9 cellular contexts compared by ENCODE assay signal in genomic region chr3:16482194-16482769, GRCh38. TPM values are rescaled to one million over a fixed set of nuclear protein-coding genes. Genes with fewer than 3 reads are reported as not detected.
DNase-seq lines count a peak whose midpoint lies in the region; ATAC-seq, FAIRE-seq and TF ChIP-seq lines count a peak whose summit lies in the region.
"Had no signal": no experiment of that assay in that cellular context is flagged by ENCODE, and none has a peak within 500 bp of the region (broad histone marks: within the 10 kb centered on the region; RNA-seq: fewer than 3 reads in every experiment).

No MANE protein-coding gene starts in this region.

- H3K79me2 ChIP-seq in GM23338 (replicated peaks; ENCODE audit: insufficient read depth) (no peaks in the 10 kb centered on the region), OCI-LY1 (ENCODE audit: insufficient read depth, low read length) (peaks cover 100% of the 10 kb centered on the region)

- peak overlapping the region; percentile 37; the same call in 1 of the 2 replicates for H3K9ac ChIP-seq in OCI-LY1 (ENCODE audit: low read length)
- H3K9ac ChIP-seq: KMS-11 had no signal

- H4K20me1 ChIP-seq in GM23338 (replicated peaks; ENCODE audit: insufficient read depth), result no peaks in the 10 kb centered on the region
- no peaks in the 10 kb centered on the region for H4K20me1 ChIP-seq in OCI-LY1 (ENCODE audit: insufficient read depth, low read length)

- no peak overlapping the region for H3K4me3 ChIP-seq in GM23338
- H3K4me3 ChIP-seq in OCI-LY1 (ENCODE audit: low read depth, low read length, poor library complexity, severe bottlenecking), result peak overlapping the region; percentile 36
- peak overlapping the region; percentile 10 for H3K4me3 ChIP-seq in naive thymus-derived CD4-positive, alpha-beta T cell (ENCODE audit: low read length)

- H3K4me3 Mint-ChIP-seq in GM23338 (no peak overlapping the region), progenitor cell of endocrine pancreas (ENCODE audit: low read depth) (no peak overlapping the region)
- peak overlapping the region; percentile 61 to 90 (median 76) for H3K4me3 Mint-ChIP-seq in naive thymus-derived CD4-positive, alpha-beta T cell

- H3K27me3 ChIP-seq in GM23338 (ENCODE audit: insufficient read depth) (no peaks in the 10 kb centered on the region), OCI-LY1 (ENCODE audit: insufficient read depth, low read length) (no peaks in the 10 kb centered on the region)
- H3K27me3 ChIP-seq in naive thymus-derived CD4-positive, alpha-beta T cell (ENCODE audit: control insufficient read depth in 2 of 2, insufficient read depth in 2 of 2, low read length in 2 of 2), result no peaks in the 10 kb centered on the region

- H3K27ac Mint-ChIP-seq in GM23338 (no peak overlapping the region), progenitor cell of endocrine pancreas (no peak overlapping the region)
- peak overlapping the region; percentile 80 to 99 (median 91) for H3K27ac Mint-ChIP-seq in naive thymus-derived CD4-positive, alpha-beta T cell

- DNase-seq in GM23338 (ENCODE audit: low spot score) (no peak), progenitor cell of endocrine pancreas (ENCODE audit: low spot score, unreplicated experiment) (no peak), T-helper 9 cell (no peak), RCC 7860 (ENCODE audit: low spot score) (no peak)
- no peak for DNase-seq in naive thymus-derived CD4-positive, alpha-beta T cell

- H3K9me3 ChIP-seq in OCI-LY1 (ENCODE audit: low read length), result no peaks in the 10 kb centered on the region
- H3K9me3 ChIP-seq in naive thymus-derived CD4-positive, alpha-beta T cell (ENCODE audit: control insufficient read depth in 2 of 3, low read length in 3 of 3), result no peaks in the 10 kb centered on the region

- H3K4me1 ChIP-seq in GM23338 (ENCODE audit: insufficient read depth), result peaks cover 38% of the 10 kb centered on the region
- peaks cover 70% of the 10 kb centered on the region for H3K4me1 ChIP-seq in OCI-LY1 (ENCODE audit: insufficient read depth, low read length, severe bottlenecking)
- H3K4me1 ChIP-seq in naive thymus-derived CD4-positive, alpha-beta T cell (ENCODE audit: control insufficient read depth in 2 of 2, insufficient read depth in 2 of 2, low read length in 2 of 2), result peaks cover 28 to 64% of the 10 kb centered on the region in 2 donors

- H2AFZ ChIP-seq in GM23338, result no peak overlapping the region
- no peak overlapping the region for H2AFZ ChIP-seq in OCI-LY1 (ENCODE audit: low read length)

- POLR2A ChIA-PET in naive thymus-derived CD4-positive, alpha-beta T cell (lab: Charles Lee), result interaction anchor here (0.7 to 4.4 kb wide), 12 partner anchors 11 to 196 kb away, joined by 3 to 39 read pairs (median 5); partner anchors contain the start of gene RFTN1

- CTCF ChIA-PET in naive thymus-derived CD4-positive, alpha-beta T cell (lab: Charles Lee), result interaction anchor here (0.6 to 1.4 kb wide), 5 partner anchors 26 to 196 kb away, joined by 3 to 4 read pairs (median 3); no protein-coding TSS in a partner anchor

- peak; percentile 14 for ATAC-seq in GM18519 (IDR thresholded peaks at IDR 0.05; ENCODE audit: low FRiP score, unreplicated experiment)
- no peak for ATAC-seq in GM23338
- ATAC-seq in naive thymus-derived CD4-positive, alpha-beta T cell, result peak; percentile 49
- ATAC-seq in HG03457 (IDR thresholded peaks at IDR 0.05; ENCODE audit: unreplicated experiment), result no peak

- peak overlapping the region; percentile 18 for H3K4me2 ChIP-seq in GM23338
- H3K4me2 ChIP-seq in OCI-LY1 (ENCODE audit: low read length), result peak overlapping the region; percentile 49
- H3K4me2 ChIP-seq: KMS-11 had no signal

- no peaks in the 10 kb centered on the region for H3F3A ChIP-seq in GM23338 (replicated peaks; ENCODE audit: low read depth)
- H3F3A ChIP-seq in OCI-LY1 (ENCODE audit: insufficient read depth, low read length), result no peaks in the 10 kb centered on the region

- intact Hi-C loops in naive thymus-derived CD4-positive, alpha-beta T cell (cut with micrococcal nuclease), result loop anchor here (1.0 to 10.0 kb wide), 5 partner anchors 15 to 363 kb away; partner anchors contain the start of gene RFTN1 (in 1 of the 2)

- no peak for TF ChIP-seq CTCF in GM23338 (conservative IDR thresholded peaks at IDR 0.05; ENCODE audit: low read depth in 2 of 2)
- TF ChIP-seq CTCF in OCI-LY1 (IDR thresholded peaks at IDR 0.05; ENCODE audit: low read length), result no peak
- TF ChIP-seq CTCF in progenitor cell of endocrine pancreas (IDR thresholded peaks at IDR 0.05; ENCODE audit: unreplicated experiment), result no peak

- H3K36me3 ChIP-seq in GM23338 (ENCODE audit: insufficient read depth) (no peaks in the 10 kb centered on the region), OCI-LY1 (ENCODE audit: insufficient read depth, low read length) (peaks cover 92% of the 10 kb centered on the region)
- no peaks in the 10 kb centered on the region for H3K36me3 ChIP-seq in naive thymus-derived CD4-positive, alpha-beta T cell (ENCODE audit: control insufficient read depth in 2 of 3, insufficient read depth in 3 of 3, low read length in 3 of 3)

- peaks cover 16% of the 10 kb centered on the region; the same call in 1 of the 2 replicates for H3K9me2 ChIP-seq in GM23338 (ENCODE audit: insufficient read depth)
- H3K9me2 ChIP-seq in OCI-LY1 (ENCODE audit: low read depth, low read length), result no peaks in the 10 kb centered on the region

- FAIRE-seq in RCC 7860 (lab: Jason Lieb, UNC), result no peak

- H3K4me1 Mint-ChIP-seq in GM23338, result peaks cover 43% of the 10 kb centered on the region
- peaks cover 47 to 93% (median 83%) of the 10 kb centered on the region in 7 donors for H3K4me1 Mint-ChIP-seq in naive thymus-derived CD4-positive, alpha-beta T cell
- H3K4me1 Mint-ChIP-seq in progenitor cell of endocrine pancreas (ENCODE audit: low read depth), result peaks cover 27% of the 10 kb centered on the region

- H3K27me3 Mint-ChIP-seq in GM23338 (ENCODE audit: insufficient read depth, low read depth, poor library complexity), result peaks cover 10% of the 10 kb centered on the region
- H3K27me3 Mint-ChIP-seq in naive thymus-derived CD4-positive, alpha-beta T cell, result no peaks in the 10 kb centered on the region
- H3K27me3 Mint-ChIP-seq in progenitor cell of endocrine pancreas, result peaks cover 31% of the 10 kb centered on the region

- peaks cover 2% of the 10 kb centered on the region for H3K9me3 Mint-ChIP-seq in GM23338
- H3K9me3 Mint-ChIP-seq in naive thymus-derived CD4-positive, alpha-beta T cell, result peaks cover 0 to 6% (median 0%) of the 10 kb centered on the region in 11 donors
- peaks cover 1% of the 10 kb centered on the region for H3K9me3 Mint-ChIP-seq in progenitor cell of endocrine pancreas (ENCODE audit: low read depth)

- peak overlapping the region; percentile 34; the same call in 1 of the 2 replicates for H3K27ac ChIP-seq in GM23338 (ENCODE audit: low read depth)
- H3K27ac ChIP-seq in OCI-LY1 (ENCODE audit: low read depth, low read length, poor library complexity, severe bottlenecking), result peak overlapping the region; percentile 90
- peak overlapping the region; percentile 72 for H3K27ac ChIP-seq in naive thymus-derived CD4-positive, alpha-beta T cell (ENCODE audit: low read depth, low read length)
- H3K27ac ChIP-seq: KMS-11 had no signal

- H3K36me3 Mint-ChIP-seq in GM23338 (ENCODE audit: low read depth) (peaks cover 2% of the 10 kb centered on the region; the same call in 1 of the 3 replicates), progenitor cell of endocrine pancreas (ENCODE audit: insufficient read depth) (no peaks in the 10 kb centered on the region)
- H3K36me3 Mint-ChIP-seq in naive thymus-derived CD4-positive, alpha-beta T cell, result peaks cover 4 to 52% (median 28%) of the 10 kb centered on the region in 5 donors

TF ChIP-seq in GM23338, 12 proteins besides CTCF, POLR2A, EP300 and RAD21 (continues in another document):
- TF ChIP-seq NANOG (IDR thresholded peaks at IDR 0.05; ENCODE audit: borderline replicate concordance) (no peak), CREB1 (CRISPR knock-in tag; IDR thresholded peaks at IDR 0.05; ENCODE audit: low read depth) (no peak), POLR2AphosphoS5 (IDR thresholded peaks at IDR 0.05; ENCODE audit: low read depth) (no peak)

RNA-seq across cellular contexts. Expression of gene RFTN1, which starts 31.2 kb away (rescaled TPM):
- total RNA-seq in GM23338 (2014; rRNA removed; shearing (Covaris generic)), result 6.8 and 7.2 TPM in 2 replicates
- 3.3 and 4.6 TPM in 2 replicates for polyA plus RNA-seq in GM23338 (2016; fragmentation: Nextera tagmentation; extraction: Ambion mirVana)
- total RNA-seq in naive thymus-derived CD4-positive, alpha-beta T cell, result 10 to 100 TPM; 51.1 to 68.8 (median 61.5) TPM
- 10 to 100 TPM; 44.8 to 53.2 TPM for polyA plus RNA-seq in naive thymus-derived CD4-positive, alpha-beta T cell
- 0.73 and 0.96 TPM in 2 replicates for total RNA-seq in progenitor cell of endocrine pancreas

Comparison
In these comparisons a context has a peak if more than half of its experiments do, and no peak if none do; other contexts are left out.
1. ATAC-seq: peak in GM18519 (single experiment) and naive thymus-derived CD4-positive, alpha-beta T cell (single experiment); none in GM23338 (single experiment) and HG03457 (single experiment).
2. H3K27ac ChIP-seq: peak in every context shown above with its lines; median percentile 90 in OCI-LY1; 72 in naive thymus-derived CD4-positive, alpha-beta T cell; 34 in GM23338.
3. H3K27ac Mint-ChIP-seq: peak in naive thymus-derived CD4-positive, alpha-beta T cell (9 of 9); none in GM23338 (single experiment) and progenitor cell of endocrine pancreas (single experiment).
4. H3K4me3 Mint-ChIP-seq: peak in naive thymus-derived CD4-positive, alpha-beta T cell (10 of 10); none in GM23338 (single experiment) and progenitor cell of endocrine pancreas (single experiment).